1 cellular context compared by ENCODE assay signal in the genomic region with DNA sequence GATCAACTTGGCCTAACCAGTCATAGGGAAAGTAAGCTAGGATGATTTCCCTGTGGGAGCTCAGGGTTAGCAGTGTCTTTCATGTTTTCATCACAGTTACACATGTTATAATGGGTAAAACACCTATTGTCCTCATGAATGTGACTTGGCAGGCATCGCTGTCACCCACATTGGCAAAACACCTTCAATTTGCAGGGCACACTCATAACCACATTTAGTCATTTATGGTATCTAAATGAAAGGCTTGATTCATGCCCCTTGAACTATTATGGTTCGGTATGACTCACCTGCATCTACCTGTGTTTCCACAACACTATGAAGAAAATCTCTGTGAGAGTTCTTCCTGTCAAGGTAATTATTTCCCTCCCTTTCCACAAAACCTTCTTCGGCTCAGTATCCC.
TF ChIP-seq lines count a peak whose summit lies in the region.

No MANE protein-coding gene starts in this region.

TF ChIP-seq in GM12878, 131 proteins besides CTCF, POLR2A, EP300 and RAD21 (continues in another document):
- TF ChIP-seq, protein P1, sequence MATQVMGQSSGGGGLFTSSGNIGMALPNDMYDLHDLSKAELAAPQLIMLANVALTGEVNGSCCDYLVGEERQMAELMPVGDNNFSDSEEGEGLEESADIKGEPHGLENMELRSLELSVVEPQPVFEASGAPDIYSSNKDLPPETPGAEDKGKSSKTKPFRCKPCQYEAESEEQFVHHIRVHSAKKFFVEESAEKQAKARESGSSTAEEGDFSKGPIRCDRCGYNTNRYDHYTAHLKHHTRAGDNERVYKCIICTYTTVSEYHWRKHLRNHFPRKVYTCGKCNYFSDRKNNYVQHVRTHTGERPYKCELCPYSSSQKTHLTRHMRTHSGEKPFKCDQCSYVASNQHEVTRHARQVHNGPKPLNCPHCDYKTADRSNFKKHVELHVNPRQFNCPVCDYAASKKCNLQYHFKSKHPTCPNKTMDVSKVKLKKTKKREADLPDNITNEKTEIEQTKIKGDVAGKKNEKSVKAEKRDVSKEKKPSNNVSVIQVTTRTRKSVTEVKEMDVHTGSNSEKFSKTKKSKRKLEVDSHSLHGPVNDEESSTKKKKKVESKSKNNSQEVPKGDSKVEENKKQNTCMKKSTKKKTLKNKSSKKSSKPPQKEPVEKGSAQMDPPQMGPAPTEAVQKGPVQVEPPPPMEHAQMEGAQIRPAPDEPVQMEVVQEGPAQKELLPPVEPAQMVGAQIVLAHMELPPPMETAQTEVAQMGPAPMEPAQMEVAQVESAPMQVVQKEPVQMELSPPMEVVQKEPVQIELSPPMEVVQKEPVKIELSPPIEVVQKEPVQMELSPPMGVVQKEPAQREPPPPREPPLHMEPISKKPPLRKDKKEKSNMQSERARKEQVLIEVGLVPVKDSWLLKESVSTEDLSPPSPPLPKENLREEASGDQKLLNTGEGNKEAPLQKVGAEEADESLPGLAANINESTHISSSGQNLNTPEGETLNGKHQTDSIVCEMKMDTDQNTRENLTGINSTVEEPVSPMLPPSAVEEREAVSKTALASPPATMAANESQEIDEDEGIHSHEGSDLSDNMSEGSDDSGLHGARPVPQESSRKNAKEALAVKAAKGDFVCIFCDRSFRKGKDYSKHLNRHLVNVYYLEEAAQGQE (IDR thresholded peaks at IDR 0.05; ENCODE audit: low read depth, low read length): no peak
- TF ChIP-seq, protein P2, sequence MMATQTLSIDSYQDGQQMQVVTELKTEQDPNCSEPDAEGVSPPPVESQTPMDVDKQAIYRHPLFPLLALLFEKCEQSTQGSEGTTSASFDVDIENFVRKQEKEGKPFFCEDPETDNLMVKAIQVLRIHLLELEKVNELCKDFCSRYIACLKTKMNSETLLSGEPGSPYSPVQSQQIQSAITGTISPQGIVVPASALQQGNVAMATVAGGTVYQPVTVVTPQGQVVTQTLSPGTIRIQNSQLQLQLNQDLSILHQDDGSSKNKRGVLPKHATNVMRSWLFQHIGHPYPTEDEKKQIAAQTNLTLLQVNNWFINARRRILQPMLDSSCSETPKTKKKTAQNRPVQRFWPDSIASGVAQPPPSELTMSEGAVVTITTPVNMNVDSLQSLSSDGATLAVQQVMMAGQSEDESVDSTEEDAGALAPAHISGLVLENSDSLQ (IDR thresholded peaks at IDR 0.05): 0 out of 2 replicates have a peak, but pooled peaks have one; percentile 7
- TF ChIP-seq POU2F2 (IDR thresholded peaks at IDR 0.05; ENCODE audit: borderline replicate concordance, low read depth, low read length) (0 out of 3 replicates have a peak, but pooled peaks have one; percentile 23), ZNF384 (IDR thresholded peaks at IDR 0.05; ENCODE audit: borderline replicate concordance, low read depth, low read length) (no peak), KLF5 (IDR thresholded peaks at IDR 0.05; ENCODE audit: partially characterized antibody) (no peak), MYC (IDR thresholded peaks at IDR 0.05; ENCODE audit: insufficient read depth, insufficient read length, insufficient replicate concordance, low read length, severe bottlenecking) (no peak), NR2F1 (conservative IDR thresholded peaks at IDR 0.05) (peak; percentile 100), PAX5 (IDR thresholded peaks at IDR 0.05; ENCODE audit: borderline replicate concordance, low read depth, low read length) (peak; percentile 54; the same call in 1 of the 2 replicates), EZH2 (IDR thresholded peaks at IDR 0.05; ENCODE audit: borderline replicate concordance, control insufficient read depth, low read depth, low read length) (no peak), CHD2 (IDR thresholded peaks at IDR 0.05; ENCODE audit: borderline replicate concordance, low read depth, low read length) (no peak), MEF2A (IDR thresholded peaks at IDR 0.05; ENCODE audit: insufficient read depth, low read depth, low read length) (0 out of 2 replicates have a peak, but pooled peaks have one; percentile 20), KAT2A (conservative IDR thresholded peaks at IDR 0.05; ENCODE audit: control insufficient read depth, low read depth, low read length) (no peak), POLR2AphosphoS2 (IDR thresholded peaks at IDR 0.05; ENCODE audit: low read depth, low read length) (no peak), SMC3 (IDR thresholded peaks at IDR 0.05; ENCODE audit: borderline replicate concordance, low read length) (no peak), ZBED1 (IDR thresholded peaks at IDR 0.05; ENCODE audit: borderline replicate concordance) (peak; percentile 61; the same call in 1 of the 2 replicates), DPF2 (IDR thresholded peaks at IDR 0.05) (peak; percentile 96), SMARCA5 (IDR thresholded peaks at IDR 0.05) (no peak), YBX1 (IDR thresholded peaks at IDR 0.05) (no peak), JUND (IDR thresholded peaks at IDR 0.05; ENCODE audit: low read depth, low read length) (peak; percentile 55; the same call in 1 of the 2 replicates), MTA2 (IDR thresholded peaks at IDR 0.05; ENCODE audit: low read depth) (peak; percentile 99), GATAD2B (conservative IDR thresholded peaks at IDR 0.05; ENCODE audit: low read depth) (peak; percentile 85), NR2C1 (IDR thresholded peaks at IDR 0.05) (peak; percentile 23; the same call in 1 of the 2 replicates), CBFB (IDR thresholded peaks at IDR 0.05; ENCODE audit: low read depth) (peak; percentile 77; the same call in 1 of the 2 replicates), IKZF2 (IDR thresholded peaks at IDR 0.05) (peak; percentile 88 to 94), IKZF1 (conservative IDR thresholded peaks at IDR 0.05) (peak; percentile 87), BACH1 (IDR thresholded peaks at IDR 0.05; ENCODE audit: borderline replicate concordance) (peak; percentile 81; the same call in 1 of the 2 replicates), STAT1 (conservative IDR thresholded peaks at IDR 0.05) (no peak)
- TF ChIP-seq, protein P3, sequence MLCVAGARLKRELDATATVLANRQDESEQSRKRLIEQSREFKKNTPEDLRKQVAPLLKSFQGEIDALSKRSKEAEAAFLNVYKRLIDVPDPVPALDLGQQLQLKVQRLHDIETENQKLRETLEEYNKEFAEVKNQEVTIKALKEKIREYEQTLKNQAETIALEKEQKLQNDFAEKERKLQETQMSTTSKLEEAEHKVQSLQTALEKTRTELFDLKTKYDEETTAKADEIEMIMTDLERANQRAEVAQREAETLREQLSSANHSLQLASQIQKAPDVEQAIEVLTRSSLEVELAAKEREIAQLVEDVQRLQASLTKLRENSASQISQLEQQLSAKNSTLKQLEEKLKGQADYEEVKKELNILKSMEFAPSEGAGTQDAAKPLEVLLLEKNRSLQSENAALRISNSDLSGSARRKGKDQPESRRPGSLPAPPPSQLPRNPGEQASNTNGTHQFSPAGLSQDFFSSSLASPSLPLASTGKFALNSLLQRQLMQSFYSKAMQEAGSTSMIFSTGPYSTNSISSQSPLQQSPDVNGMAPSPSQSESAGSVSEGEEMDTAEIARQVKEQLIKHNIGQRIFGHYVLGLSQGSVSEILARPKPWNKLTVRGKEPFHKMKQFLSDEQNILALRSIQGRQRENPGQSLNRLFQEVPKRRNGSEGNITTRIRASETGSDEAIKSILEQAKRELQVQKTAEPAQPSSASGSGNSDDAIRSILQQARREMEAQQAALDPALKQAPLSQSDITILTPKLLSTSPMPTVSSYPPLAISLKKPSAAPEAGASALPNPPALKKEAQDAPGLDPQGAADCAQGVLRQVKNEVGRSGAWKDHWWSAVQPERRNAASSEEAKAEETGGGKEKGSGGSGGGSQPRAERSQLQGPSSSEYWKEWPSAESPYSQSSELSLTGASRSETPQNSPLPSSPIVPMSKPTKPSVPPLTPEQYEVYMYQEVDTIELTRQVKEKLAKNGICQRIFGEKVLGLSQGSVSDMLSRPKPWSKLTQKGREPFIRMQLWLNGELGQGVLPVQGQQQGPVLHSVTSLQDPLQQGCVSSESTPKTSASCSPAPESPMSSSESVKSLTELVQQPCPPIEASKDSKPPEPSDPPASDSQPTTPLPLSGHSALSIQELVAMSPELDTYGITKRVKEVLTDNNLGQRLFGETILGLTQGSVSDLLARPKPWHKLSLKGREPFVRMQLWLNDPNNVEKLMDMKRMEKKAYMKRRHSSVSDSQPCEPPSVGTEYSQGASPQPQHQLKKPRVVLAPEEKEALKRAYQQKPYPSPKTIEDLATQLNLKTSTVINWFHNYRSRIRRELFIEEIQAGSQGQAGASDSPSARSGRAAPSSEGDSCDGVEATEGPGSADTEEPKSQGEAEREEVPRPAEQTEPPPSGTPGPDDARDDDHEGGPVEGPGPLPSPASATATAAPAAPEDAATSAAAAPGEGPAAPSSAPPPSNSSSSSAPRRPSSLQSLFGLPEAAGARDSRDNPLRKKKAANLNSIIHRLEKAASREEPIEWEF (IDR thresholded peaks at IDR 0.05; ENCODE audit: insufficient replicate concordance, low read depth, low read length): no peak
- TF ChIP-seq, protein P4, sequence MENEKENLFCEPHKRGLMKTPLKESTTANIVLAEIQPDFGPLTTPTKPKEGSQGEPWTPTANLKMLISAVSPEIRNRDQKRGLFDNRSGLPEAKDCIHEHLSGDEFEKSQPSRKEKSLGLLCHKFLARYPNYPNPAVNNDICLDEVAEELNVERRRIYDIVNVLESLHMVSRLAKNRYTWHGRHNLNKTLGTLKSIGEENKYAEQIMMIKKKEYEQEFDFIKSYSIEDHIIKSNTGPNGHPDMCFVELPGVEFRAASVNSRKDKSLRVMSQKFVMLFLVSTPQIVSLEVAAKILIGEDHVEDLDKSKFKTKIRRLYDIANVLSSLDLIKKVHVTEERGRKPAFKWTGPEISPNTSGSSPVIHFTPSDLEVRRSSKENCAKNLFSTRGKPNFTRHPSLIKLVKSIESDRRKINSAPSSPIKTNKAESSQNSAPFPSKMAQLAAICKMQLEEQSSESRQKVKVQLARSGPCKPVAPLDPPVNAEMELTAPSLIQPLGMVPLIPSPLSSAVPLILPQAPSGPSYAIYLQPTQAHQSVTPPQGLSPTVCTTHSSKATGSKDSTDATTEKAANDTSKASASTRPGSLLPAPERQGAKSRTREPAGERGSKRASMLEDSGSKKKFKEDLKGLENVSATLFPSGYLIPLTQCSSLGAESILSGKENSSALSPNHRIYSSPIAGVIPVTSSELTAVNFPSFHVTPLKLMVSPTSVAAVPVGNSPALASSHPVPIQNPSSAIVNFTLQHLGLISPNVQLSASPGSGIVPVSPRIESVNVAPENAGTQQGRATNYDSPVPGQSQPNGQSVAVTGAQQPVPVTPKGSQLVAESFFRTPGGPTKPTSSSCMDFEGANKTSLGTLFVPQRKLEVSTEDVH (IDR thresholded peaks at IDR 0.05; ENCODE audit: low read depth, partially characterized antibody): no peak
- TF ChIP-seq, protein P5, sequence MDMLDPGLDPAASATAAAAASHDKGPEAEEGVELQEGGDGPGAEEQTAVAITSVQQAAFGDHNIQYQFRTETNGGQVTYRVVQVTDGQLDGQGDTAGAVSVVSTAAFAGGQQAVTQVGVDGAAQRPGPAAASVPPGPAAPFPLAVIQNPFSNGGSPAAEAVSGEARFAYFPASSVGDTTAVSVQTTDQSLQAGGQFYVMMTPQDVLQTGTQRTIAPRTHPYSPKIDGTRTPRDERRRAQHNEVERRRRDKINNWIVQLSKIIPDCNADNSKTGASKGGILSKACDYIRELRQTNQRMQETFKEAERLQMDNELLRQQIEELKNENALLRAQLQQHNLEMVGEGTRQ (IDR thresholded peaks at IDR 0.05; ENCODE audit: borderline replicate concordance, low read depth, low read length): no peak
- TF ChIP-seq, protein P6, sequence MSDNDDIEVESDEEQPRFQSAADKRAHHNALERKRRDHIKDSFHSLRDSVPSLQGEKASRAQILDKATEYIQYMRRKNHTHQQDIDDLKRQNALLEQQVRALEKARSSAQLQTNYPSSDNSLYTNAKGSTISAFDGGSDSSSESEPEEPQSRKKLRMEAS (IDR thresholded peaks at IDR 0.05; ENCODE audit: low read depth, low read length): no peak
- TF ChIP-seq, protein P7, sequence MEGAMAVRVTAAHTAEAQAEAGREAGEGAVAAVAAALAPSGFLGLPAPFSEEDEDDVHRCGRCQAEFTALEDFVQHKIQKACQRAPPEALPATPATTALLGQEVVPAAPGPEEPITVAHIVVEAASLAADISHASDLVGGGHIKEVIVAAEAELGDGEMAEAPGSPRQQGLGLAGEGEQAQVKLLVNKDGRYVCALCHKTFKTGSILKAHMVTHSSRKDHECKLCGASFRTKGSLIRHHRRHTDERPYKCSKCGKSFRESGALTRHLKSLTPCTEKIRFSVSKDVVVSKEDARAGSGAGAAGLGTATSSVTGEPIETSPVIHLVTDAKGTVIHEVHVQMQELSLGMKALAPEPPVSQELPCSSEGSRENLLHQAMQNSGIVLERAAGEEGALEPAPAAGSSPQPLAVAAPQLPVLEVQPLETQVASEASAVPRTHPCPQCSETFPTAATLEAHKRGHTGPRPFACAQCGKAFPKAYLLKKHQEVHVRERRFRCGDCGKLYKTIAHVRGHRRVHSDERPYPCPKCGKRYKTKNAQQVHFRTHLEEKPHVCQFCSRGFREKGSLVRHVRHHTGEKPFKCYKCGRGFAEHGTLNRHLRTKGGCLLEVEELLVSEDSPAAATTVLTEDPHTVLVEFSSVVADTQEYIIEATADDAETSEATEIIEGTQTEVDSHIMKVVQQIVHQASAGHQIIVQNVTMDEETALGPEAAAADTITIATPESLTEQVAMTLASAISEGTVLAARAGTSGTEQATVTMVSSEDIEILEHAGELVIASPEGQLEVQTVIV (IDR thresholded peaks at IDR 0.05; ENCODE audit: borderline replicate concordance, partially characterized antibody): no peak
- TF ChIP-seq, protein P8, sequence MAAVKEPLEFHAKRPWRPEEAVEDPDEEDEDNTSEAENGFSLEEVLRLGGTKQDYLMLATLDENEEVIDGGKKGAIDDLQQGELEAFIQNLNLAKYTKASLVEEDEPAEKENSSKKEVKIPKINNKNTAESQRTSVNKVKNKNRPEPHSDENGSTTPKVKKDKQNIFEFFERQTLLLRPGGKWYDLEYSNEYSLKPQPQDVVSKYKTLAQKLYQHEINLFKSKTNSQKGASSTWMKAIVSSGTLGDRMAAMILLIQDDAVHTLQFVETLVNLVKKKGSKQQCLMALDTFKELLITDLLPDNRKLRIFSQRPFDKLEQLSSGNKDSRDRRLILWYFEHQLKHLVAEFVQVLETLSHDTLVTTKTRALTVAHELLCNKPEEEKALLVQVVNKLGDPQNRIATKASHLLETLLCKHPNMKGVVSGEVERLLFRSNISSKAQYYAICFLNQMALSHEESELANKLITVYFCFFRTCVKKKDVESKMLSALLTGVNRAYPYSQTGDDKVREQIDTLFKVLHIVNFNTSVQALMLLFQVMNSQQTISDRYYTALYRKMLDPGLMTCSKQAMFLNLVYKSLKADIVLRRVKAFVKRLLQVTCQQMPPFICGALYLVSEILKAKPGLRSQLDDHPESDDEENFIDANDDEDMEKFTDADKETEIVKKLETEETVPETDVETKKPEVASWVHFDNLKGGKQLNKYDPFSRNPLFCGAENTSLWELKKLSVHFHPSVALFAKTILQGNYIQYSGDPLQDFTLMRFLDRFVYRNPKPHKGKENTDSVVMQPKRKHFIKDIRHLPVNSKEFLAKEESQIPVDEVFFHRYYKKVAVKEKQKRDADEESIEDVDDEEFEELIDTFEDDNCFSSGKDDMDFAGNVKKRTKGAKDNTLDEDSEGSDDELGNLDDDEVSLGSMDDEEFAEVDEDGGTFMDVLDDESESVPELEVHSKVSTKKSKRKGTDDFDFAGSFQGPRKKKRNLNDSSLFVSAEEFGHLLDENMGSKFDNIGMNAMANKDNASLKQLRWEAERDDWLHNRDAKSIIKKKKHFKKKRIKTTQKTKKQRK (IDR thresholded peaks at IDR 0.05; ENCODE audit: low read depth, low read length): no peak
